ENCODE assay signal across 14 cellular contexts in the genomic region with DNA sequence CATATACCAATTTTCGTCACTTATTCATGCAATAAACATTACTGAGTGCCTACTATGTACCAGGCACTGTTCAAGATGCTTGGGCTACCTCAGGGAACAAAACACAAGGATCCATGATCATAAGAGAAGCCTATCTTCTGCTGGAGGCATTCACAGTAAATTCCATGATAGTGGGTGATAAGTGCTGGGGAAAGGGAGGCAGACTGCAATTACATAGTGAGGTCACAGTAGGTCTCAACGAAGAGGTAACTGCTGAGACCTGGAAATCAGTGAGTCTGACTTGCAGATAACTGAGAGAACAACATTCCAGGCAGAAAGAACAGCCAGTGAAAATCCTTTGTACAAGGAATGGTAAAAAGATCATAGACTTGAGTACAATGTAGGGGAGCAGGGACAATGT. TPM values are rescaled to one million over a fixed set of nuclear protein-coding genes. Genes with fewer than 3 reads are reported as not detected.
A peak's percentile ranks its signal among the peaks of the same experiment; 100 is the strongest.
DNase-seq lines count a peak whose midpoint lies in the region; ATAC-seq and TF ChIP-seq lines count a peak whose summit lies in the region.
"Had no signal": no experiment of that assay in that cellular context is flagged by ENCODE, and none has a peak within 500 bp of the region (broad histone marks: within the 10 kb centered on the region; RNA-seq: fewer than 3 reads in every experiment).

No MANE protein-coding gene starts in this region.

- no peaks in the 10 kb centered on the region for H3K27me3 Mint-ChIP-seq in CD4-positive, CD25-positive, alpha-beta regulatory T cell
- no peaks in the 10 kb centered on the region for H3K27me3 Mint-ChIP-seq in nephron progenitor cell (ENCODE audit: low read depth, poor library complexity)
- no peaks in the 10 kb centered on the region for H3K27me3 Mint-ChIP-seq in stimulated activated naive B cell treated with anti-CD40 and anti-IgM and Interleukin-4, amounts not matched to agents 10 μg/mL and 1 μg/mL and 100 μg/mL, for 72 hours
- H3K27me3 Mint-ChIP-seq in immature natural killer cell (ENCODE audit: low read depth in 3 of 3), result no peaks in the 10 kb centered on the region

- intact Hi-C loops in IMR-90 (cut with micrococcal nuclease), result no loop called here

- H4K91ac ChIP-seq in IMR-90 (ENCODE audit: insufficient read depth, low read depth, low read length), result no peak overlapping the region

- no peak overlapping the region for H2BK15ac ChIP-seq in IMR-90 (ENCODE audit: low read depth, low read length)

- H2BK120ac ChIP-seq in IMR-90 (ENCODE audit: low read depth, low read length), result no peak overlapping the region

- no peak overlapping the region for H3K27ac ChIP-seq in CD4-positive, CD25-positive, alpha-beta regulatory T cell (ENCODE audit: insufficient read depth, low read length, poor library complexity, severe bottlenecking)
- H3K27ac ChIP-seq in IMR-90 (ENCODE audit: insufficient read depth, low read length) (no peak overlapping the region), cardiac muscle cell (peak overlapping the region; percentile 92)

- no peak overlapping the region for H2AFZ ChIP-seq in IMR-90 (replicated peaks; ENCODE audit: low read length, poor library complexity)

- TF ChIP-seq CTCF in IMR-90 (conservative IDR thresholded peaks at IDR 0.05; ENCODE audit: low read depth, low read length) (no peak), cardiac muscle cell (IDR thresholded peaks at IDR 0.05; ENCODE audit: low read depth, low read length) (no peak), nephron progenitor cell (IDR thresholded peaks at IDR 0.05) (no peak)

- peak overlapping the region; percentile 4; the same call in 1 of the 2 replicates for H3K14ac ChIP-seq in IMR-90 (replicated peaks; ENCODE audit: low read depth, low read length)

- peaks cover 33% of the 10 kb centered on the region for H3K4me1 ChIP-seq in CD4-positive, CD25-positive, alpha-beta regulatory T cell (ENCODE audit: control insufficient read depth, insufficient read depth, low read length, poor library complexity, severe bottlenecking)
- H3K4me1 ChIP-seq in IMR-90 (ENCODE audit: control insufficient read depth, insufficient read depth, low read length) (peaks cover 9% of the 10 kb centered on the region), cardiac muscle cell (ENCODE audit: low read depth) (peaks cover 21% of the 10 kb centered on the region)

- peaks cover 16 to 56% of the 10 kb centered on the region in 2 experiments for H3K79me1 ChIP-seq in IMR-90 (ENCODE audit: low read depth in 1 of 2, low read length in 2 of 2)

- H3K9me3 ChIP-seq in CD4-positive, CD25-positive, alpha-beta regulatory T cell (ENCODE audit: control insufficient read depth in 2 of 2, low read length in 2 of 2), result no peaks in the 10 kb centered on the region
- no peaks in the 10 kb centered on the region for H3K9me3 ChIP-seq in IMR-90 (ENCODE audit: control insufficient read depth, insufficient read depth, low read length)
- H3K9me3 ChIP-seq in cardiac muscle cell (ENCODE audit: low read depth), result no peaks in the 10 kb centered on the region
- H3K9me3 ChIP-seq: HAP-1 had no signal

- no TSS peak for BruUV-seq in IMR-90 (replicated peaks; lab: Mats Ljungman, UMichigan)

- ATAC-seq in CD4-positive, CD25-positive, alpha-beta regulatory T cell (ENCODE audit: low read depth in 2 of 2), result no peak
- ATAC-seq in IMR-90 (ENCODE audit: low read depth) (no peak), GM18520 (IDR thresholded peaks at IDR 0.05; ENCODE audit: unreplicated experiment) (no peak)
- no peak for ATAC-seq in stimulated activated naive B cell treated with anti-CD40 and anti-IgM and Interleukin-4, amounts not matched to agents 10 μg/mL and 1 μg/mL and 100 μg/mL, for 72 hours (replicated peaks)

- POLR2A ChIA-PET in IMR-90 (lab: Charles Lee; ENCODE audit: unreplicated experiment), result no interaction called here

- peaks cover 15% of the 10 kb centered on the region for H3K9me1 ChIP-seq in IMR-90 (ENCODE audit: insufficient read depth, low read length)

- TF ChIP-seq RAD21 in IMR-90 (IDR thresholded peaks at IDR 0.05; ENCODE audit: low read length), result no peak

- 71% methylated on average over 1 of the region's 2 CpGs; no CpG with 5 or more reads in 1 of the 2 experiments for WGBS in IMR-90 (ENCODE audit: extremely low coverage in 2 of 2, insufficient read length in 1 of 2), 2 experiments

- H4K20me1 ChIP-seq in IMR-90 (ENCODE audit: insufficient read depth, low read length), result peaks cover 83% of the 10 kb centered on the region

- in situ Hi-C loops in IMR-90 (cut with MboI; ENCODE audit: low sequenced_read_pairs), result no loop called here

- no peak overlapping the region for H3K9ac ChIP-seq in IMR-90 (ENCODE audit: low read depth, low read length)

- peak overlapping the region; percentile 25; the same call in 1 of the 2 replicates for H3K18ac ChIP-seq in IMR-90 (ENCODE audit: low read depth, low read length)

- H3K36me3 Mint-ChIP-seq in CD4-positive, CD25-positive, alpha-beta regulatory T cell, result peaks cover 11% of the 10 kb centered on the region
- H3K36me3 Mint-ChIP-seq in nephron progenitor cell (ENCODE audit: low read depth) (peaks cover 31% of the 10 kb centered on the region), immature natural killer cell (no peaks in the 10 kb centered on the region)
- peaks cover 3 to 24% of the 10 kb centered on the region in 2 donors for H3K36me3 Mint-ChIP-seq in stimulated activated naive B cell treated with anti-CD40 and anti-IgM and Interleukin-4, amounts not matched to agents 10 μg/mL and 1 μg/mL and 100 μg/mL, for 72 hours

- no peak overlapping the region for H2BK20ac ChIP-seq in IMR-90 (ENCODE audit: low read depth, low read length)

- dilution Hi-C loops in IMR-90 (cut with HindIII; ENCODE audit: low sequenced_read_pairs, unreplicated experiment), result no loop called here

- no peaks in the 10 kb centered on the region for H3K36me3 ChIP-seq in CD4-positive, CD25-positive, alpha-beta regulatory T cell (ENCODE audit: control insufficient read depth, insufficient read depth, low read length)
- H3K36me3 ChIP-seq in IMR-90 (ENCODE audit: control insufficient read depth, insufficient read depth, low read length) (no peaks in the 10 kb centered on the region), cardiac muscle cell (no peaks in the 10 kb centered on the region)
- H3K36me3 ChIP-seq: HAP-1 had no signal

- TF ChIP-seq POLR2A in IMR-90 (IDR thresholded peaks at IDR 0.05; ENCODE audit: low read depth, low read length), result no peak

- H3K27me3 ChIP-seq in CD4-positive, CD25-positive, alpha-beta regulatory T cell (ENCODE audit: control insufficient read depth, insufficient read depth, low read length), result no peaks in the 10 kb centered on the region
- H3K27me3 ChIP-seq in IMR-90 (ENCODE audit: control insufficient read depth, insufficient read depth, low read length) (no peaks in the 10 kb centered on the region), cardiac muscle cell (no peaks in the 10 kb centered on the region)

- DNase-seq in CD4-positive, CD25-positive, alpha-beta regulatory T cell, result no peak
- no peak for DNase-seq in IMR-90
- no peak for DNase-seq in cardiac muscle cell (ENCODE audit: low read depth in 1 of 2, low spot score in 1 of 2)
- no peak for DNase-seq in nephron progenitor cell
- no peak for DNase-seq in HPDE6-E6E7 (ENCODE audit: extremely low spot score)
- DNase-seq in stimulated activated naive B cell treated with anti-CD40 and anti-IgM and Interleukin-4, amounts not matched to agents 10 μg/mL and 1 μg/mL and 100 μg/mL, for 72 hours, result no peak
- no peak for DNase-seq in immature natural killer cell
- DNase-seq: activated CD8-positive, alpha-beta memory T cell treated with anti-CD3 and anti-CD28 coated beads for 24 hours; AML-193; NCI-H1105 had no signal

- no peak overlapping the region for H2BK5ac ChIP-seq in IMR-90 (ENCODE audit: low read depth, low read length, poor library complexity, severe bottlenecking)

- no peak overlapping the region for H2AK9ac ChIP-seq in IMR-90 (replicated peaks; ENCODE audit: low read depth, low read length, poor library complexity)

- H3K4me3 Mint-ChIP-seq in CD4-positive, CD25-positive, alpha-beta regulatory T cell, result no peak overlapping the region
- H3K4me3 Mint-ChIP-seq in nephron progenitor cell (no peak overlapping the region), immature natural killer cell (peak overlapping the region in 1 of 5 donors; percentile 22)
- no peak overlapping the region for H3K4me3 Mint-ChIP-seq in stimulated activated naive B cell treated with anti-CD40 and anti-IgM and Interleukin-4, amounts not matched to agents 10 μg/mL and 1 μg/mL and 100 μg/mL, for 72 hours
- H3K4me3 Mint-ChIP-seq: activated T-helper 1 cell treated with anti-CD3 and anti-CD28 coated beads, Interleukin-12 subunit alpha, Interleukin-12 subunit beta, Interleukin-2, Interleukin-4 antibody, amounts not matched to agents 30 ng/mL and 10 ng/mL and 1 ng/mL, durations not matched to agents 14 hours and 24 hours and 36 hours; mesothelial cell of epicardium had no signal

- H3K23ac ChIP-seq in IMR-90 (ENCODE audit: low read depth, low read length), result peak overlapping the region; percentile 45

- H3K4me2 ChIP-seq in IMR-90 (ENCODE audit: low read depth, low read length), result no peak overlapping the region

- H3K27ac Mint-ChIP-seq in CD4-positive, CD25-positive, alpha-beta regulatory T cell, result peak overlapping the region in 2 of 3 donors; percentile 52 to 84
- H3K27ac Mint-ChIP-seq in nephron progenitor cell (peak overlapping the region; percentile 95), immature natural killer cell (peak overlapping the region in 3 of 6 donors; percentile 33 to 76 (median 44))
- H3K27ac Mint-ChIP-seq in stimulated activated naive B cell treated with anti-CD40 and anti-IgM and Interleukin-4, amounts not matched to agents 10 μg/mL and 1 μg/mL and 100 μg/mL, for 72 hours, result no peak overlapping the region
- H3K27ac Mint-ChIP-seq: activated T-helper 1 cell treated with anti-CD3 and anti-CD28 coated beads, Interleukin-12 subunit alpha, Interleukin-12 subunit beta, Interleukin-2, Interleukin-4 antibody, amounts not matched to agents 30 ng/mL and 10 ng/mL and 1 ng/mL, durations not matched to agents 14 hours and 24 hours and 36 hours; mesothelial cell of epicardium had no signal

- H2AK5ac ChIP-seq in IMR-90 (ENCODE audit: low read depth, low read length), result peak overlapping the region; percentile 66; the same call in 1 of the 2 replicates

- H3K4ac ChIP-seq in IMR-90 (ENCODE audit: low read depth, low read length), result no peak overlapping the region

- H3K9me3 Mint-ChIP-seq in CD4-positive, CD25-positive, alpha-beta regulatory T cell, result no peaks in the 10 kb centered on the region
- peaks cover 4% of the 10 kb centered on the region for H3K9me3 Mint-ChIP-seq in nephron progenitor cell
- no peaks in the 10 kb centered on the region for H3K9me3 Mint-ChIP-seq in stimulated activated naive B cell treated with anti-CD40 and anti-IgM and Interleukin-4, amounts not matched to agents 10 μg/mL and 1 μg/mL and 100 μg/mL, for 72 hours
- no peaks in the 10 kb centered on the region for H3K9me3 Mint-ChIP-seq in immature natural killer cell
- H3K9me3 Mint-ChIP-seq: activated T-helper 1 cell treated with anti-CD3 and anti-CD28 coated beads, Interleukin-12 subunit alpha, Interleukin-12 subunit beta, Interleukin-2, Interleukin-4 antibody, amounts not matched to agents 30 ng/mL and 10 ng/mL and 1 ng/mL, durations not matched to agents 14 hours and 24 hours and 36 hours; mesothelial cell of epicardium had no signal

- H3K4me1 Mint-ChIP-seq in CD4-positive, CD25-positive, alpha-beta regulatory T cell, result peaks cover 34 to 75% (median 46%) of the 10 kb centered on the region in 4 donors
- peaks cover 19% of the 10 kb centered on the region for H3K4me1 Mint-ChIP-seq in nephron progenitor cell
- peaks cover 29 to 60% of the 10 kb centered on the region in 2 donors for H3K4me1 Mint-ChIP-seq in stimulated activated naive B cell treated with anti-CD40 and anti-IgM and Interleukin-4, amounts not matched to agents 10 μg/mL and 1 μg/mL and 100 μg/mL, for 72 hours
- H3K4me1 Mint-ChIP-seq in immature natural killer cell, result peaks cover 52 to 76% of the 10 kb centered on the region in 2 donors

- H4K8ac ChIP-seq in IMR-90 (ENCODE audit: low read depth in 2 of 2, low read length in 2 of 2), result no peak overlapping the region

- no peak overlapping the region for H4K5ac ChIP-seq in IMR-90 (ENCODE audit: low read depth, low read length)

- CTCF ChIA-PET in IMR-90 (lab: Yijun Ruan, JAX), result no interaction called here

- H3K4me3 ChIP-seq in CD4-positive, CD25-positive, alpha-beta regulatory T cell (ENCODE audit: low read depth, low read length), result no peak overlapping the region
- H3K4me3 ChIP-seq in IMR-90 (ENCODE audit: insufficient read depth, low read depth, low read length), result no peak overlapping the region
- no peak overlapping the region for H3K4me3 ChIP-seq in cardiac muscle cell
- H3K4me3 ChIP-seq: HAP-1 had no signal

- H3K56ac ChIP-seq in IMR-90 (ENCODE audit: extremely low read depth, insufficient read depth, low read length), result no peak overlapping the region

RNA-seq across cellular contexts. Expression of gene RAF1, which starts 33.6 kb away (rescaled TPM):
- 133 TPM for total RNA-seq in CD4-positive, CD25-positive, alpha-beta regulatory T cell
- polyA plus RNA-seq in CD4-positive, CD25-positive, alpha-beta regulatory T cell, result 10 to 100 TPM; 54.1 to 73.5 (median 66.3) TPM
- total RNA-seq in IMR-90 (2012; rRNA removed) (128 and 151 TPM in 2 replicates), cardiac muscle cell (104 and 153 TPM in 2 replicates)
- polyA plus RNA-seq in IMR-90 (2012; rRNA removed) (101 and 115 TPM in 2 replicates), cardiac muscle cell (82.8 and 97.0 TPM in 2 replicates), immature natural killer cell (10 to 100 TPM; 44.3 to 87.2 (median 81.7) TPM)
- 38.5 and 44.5 TPM in 2 replicates for polyA plus RNA-seq in IMR-90 (2012; cell fraction: cytosol; rRNA removed)
- polyA plus RNA-seq in IMR-90 (2012; cell fraction: nucleus; rRNA removed; ENCODE audit: low replicate concordance), result 102 and 261 TPM in 2 replicates
